ENCODE assay signal across 12 cellular contexts in the genomic region with DNA sequence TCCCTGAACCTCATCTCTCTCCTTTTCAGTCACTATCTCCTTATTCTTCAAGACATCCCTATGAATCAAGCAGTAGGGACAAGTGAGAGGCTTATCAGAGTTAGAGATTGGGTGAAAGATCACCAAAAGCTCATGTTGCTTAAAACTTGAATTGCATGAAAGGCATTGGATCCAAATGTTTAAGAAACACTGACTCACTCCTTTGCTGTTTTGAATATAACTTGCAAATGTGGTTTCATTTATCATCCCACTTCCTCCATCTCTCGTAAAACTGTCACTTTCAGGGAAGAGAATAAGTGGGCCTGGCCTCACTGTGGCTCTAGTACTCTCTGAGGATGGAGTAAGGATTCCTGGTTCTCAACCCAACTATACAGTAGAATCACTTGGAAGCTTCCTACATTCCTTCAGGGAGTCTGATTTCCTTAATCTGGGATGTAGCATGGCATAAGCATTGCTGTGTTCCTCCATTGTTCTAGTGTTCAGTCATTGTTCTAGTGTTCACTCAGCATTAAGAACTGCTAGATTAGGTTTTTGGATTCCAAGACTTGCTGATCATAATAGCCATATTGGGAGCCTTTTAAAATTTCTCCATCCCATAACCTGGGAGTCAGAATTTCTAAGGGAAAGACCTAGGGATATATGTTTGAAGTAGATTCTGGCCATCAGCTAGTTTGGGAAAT.
DNase-seq lines count a peak whose midpoint lies in the region; ATAC-seq and TF ChIP-seq lines count a peak whose summit lies in the region.
"Had no signal": no experiment of that assay in that cellular context is flagged by ENCODE, and none has a peak within 500 bp of the region (broad histone marks: within the 10 kb centered on the region; RNA-seq: fewer than 3 reads in every experiment).

No MANE protein-coding gene starts in this region.

- intact Hi-C loops in MCF 10A (cut with micrococcal nuclease) = no loop called here

- POLR2A ChIA-PET in MCF 10A (lab: Yijun Ruan, JAX) = interaction anchor here (0.6 kb wide), 1 partner anchor 16 kb away, joined by 4 read pairs; no protein-coding TSS in a partner anchor

- no peaks in the 10 kb centered on the region for H3K36me3 Mint-ChIP-seq in T-helper 2 cell treated with Interferon-gamma antibody and Interleukin-4, amounts not matched to agents 5 μg/mL and 100 μg/mL, for 36 hours (ENCODE audit: low read depth)
- H3K36me3 Mint-ChIP-seq in MCF 10A (ENCODE audit: insufficient read depth, unreplicated experiment) = no peaks in the 10 kb centered on the region

- TF ChIP-seq CTCF in foreskin fibroblast (IDR thresholded peaks at IDR 0.05; ENCODE audit: low read depth, low read length) (no peak), MCF 10A (IDR thresholded peaks at IDR 0.05; ENCODE audit: unreplicated experiment) (no peak)

- BruUV-seq in MCF 10A (replicated peaks; lab: Mats Ljungman, UMichigan) = no TSS peak

- no peak overlapping the region for H3K27ac Mint-ChIP-seq in T-helper 2 cell treated with Interferon-gamma antibody and Interleukin-4, amounts not matched to agents 5 μg/mL and 100 μg/mL, for 36 hours
- no peak overlapping the region for H3K27ac Mint-ChIP-seq in MCF 10A (ENCODE audit: low read depth, unreplicated experiment)

- peaks cover 10% of the 10 kb centered on the region for H3K27me3 Mint-ChIP-seq in T-helper 2 cell treated with Interferon-gamma antibody and Interleukin-4, amounts not matched to agents 5 μg/mL and 100 μg/mL, for 36 hours (ENCODE audit: low read depth)
- H3K27me3 Mint-ChIP-seq in MCF 10A (ENCODE audit: insufficient read depth, unreplicated experiment) = peaks cover 31% of the 10 kb centered on the region

- no peak overlapping the region for H3K4me3 Mint-ChIP-seq in T-helper 2 cell treated with Interferon-gamma antibody and Interleukin-4, amounts not matched to agents 5 μg/mL and 100 μg/mL, for 36 hours
- H3K4me3 Mint-ChIP-seq in MCF 10A (ENCODE audit: unreplicated experiment) = no peak overlapping the region

- peaks cover 22% of the 10 kb centered on the region for H3K4me1 Mint-ChIP-seq in T-helper 2 cell treated with Interferon-gamma antibody and Interleukin-4, amounts not matched to agents 5 μg/mL and 100 μg/mL, for 36 hours (ENCODE audit: low read depth)
- no peaks in the 10 kb centered on the region for H3K4me1 Mint-ChIP-seq in MCF 10A (ENCODE audit: insufficient read depth, unreplicated experiment)

- peak; percentile 18 for DNase-seq in GM03348 (ENCODE audit: low spot score)
- peak; percentile 32 for DNase-seq in Jurkat, Clone E6-1 (ENCODE audit: low read depth, low spot score)
- peak; percentile 32 for DNase-seq in T-helper 2 cell treated with Interferon-gamma antibody and Interleukin-4, amounts not matched to agents 5 μg/mL and 100 μg/mL, for 36 hours (ENCODE audit: low spot score)
- DNase-seq in foreskin fibroblast = peak; percentile 70 to 74
- no peak for DNase-seq in activated gamma-delta T cell treated with Interleukin-2 at 50 U/mL for 16 hours
- no peak for DNase-seq in MCF 10A (ENCODE audit: unreplicated experiment)
- DNase-seq: activated effector memory CD4-positive, alpha-beta T cell treated with anti-CD3 and anti-CD28 coated beads, Interleukin-2, amount 50 U/mL, for 16 hours; stimulated activated CD4-positive, alpha-beta T cell treated with anti-CD3 and anti-CD28 coated beads, Interleukin-12 subunit alpha, Interleukin-12 subunit beta, amount 100 ng/mL, for 4 hours; stimulated activated naive CD4-positive, alpha-beta T cell treated with Interleukin-2 at 50 U/mL for 16 hours; T-helper 9 cell had no signal

- no peak overlapping the region for H3K4me3 ChIP-seq in Jurkat, Clone E6-1 (ENCODE audit: low read length)
- H3K4me3 ChIP-seq in foreskin fibroblast (ENCODE audit: low read depth in 1 of 2, low read length in 2 of 2) = no peak overlapping the region

- ATAC-seq in GM18520 (IDR thresholded peaks at IDR 0.05; ENCODE audit: unreplicated experiment) (no peak), HG03196 (IDR thresholded peaks at IDR 0.05; ENCODE audit: unreplicated experiment) (no peak)

- CTCF ChIA-PET in MCF 10A (lab: Yijun Ruan, JAX) = interaction anchor here (0.7 kb wide), 1 partner anchor 205 kb away, joined by 3 read pairs; no protein-coding TSS in a partner anchor

- H3K9me3 Mint-ChIP-seq in T-helper 2 cell treated with Interferon-gamma antibody and Interleukin-4, amounts not matched to agents 5 μg/mL and 100 μg/mL, for 36 hours = no peaks in the 10 kb centered on the region
- H3K9me3 Mint-ChIP-seq in MCF 10A (ENCODE audit: unreplicated experiment) = no peaks in the 10 kb centered on the region

Comparison
In these comparisons a context has a peak if more than half of its experiments do, and no peak if none do; other contexts are left out.
1. DNase-seq: peak in GM03348 (single experiment), Jurkat, Clone E6-1 (single experiment), T-helper 2 cell treated with Interferon-gamma antibody and Interleukin-4, amounts not matched to agents 5 μg/mL and 100 μg/mL, for 36 hours (single experiment) and foreskin fibroblast (2 of 2); none in activated gamma-delta T cell treated with Interleukin-2 at 50 U/mL for 16 hours (single experiment) and MCF 10A (single experiment).